Comparison of ENCODE assay signal across 32 cellular contexts in the genomic region with DNA sequence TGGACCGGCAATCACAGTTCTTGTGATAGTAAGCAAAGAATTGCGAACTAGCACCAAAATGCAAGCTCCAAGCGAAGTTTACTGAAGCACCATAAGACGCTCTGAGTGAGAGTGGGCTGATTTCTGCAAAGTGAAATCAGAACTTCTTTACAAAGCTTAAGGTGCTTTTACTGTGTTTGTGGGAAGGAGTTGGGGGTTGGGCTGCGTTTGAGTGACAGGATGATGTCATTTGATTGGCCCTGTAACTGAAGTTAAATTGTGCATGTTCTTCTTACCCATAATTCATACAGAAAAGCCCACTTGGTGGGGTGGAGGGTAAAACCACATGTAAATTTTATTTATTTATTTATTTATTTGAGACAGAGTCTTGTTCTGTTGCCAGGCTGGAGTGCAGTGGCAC.
"Had no signal": no experiment of that assay in that cellular context is flagged by ENCODE, and none has a peak within 500 bp of the region (broad histone marks: within the 10 kb centered on the region; RNA-seq: fewer than 3 reads in every experiment).

No MANE protein-coding gene starts in this region.

- H3K36me3 ChIP-seq: adrenal gland, esophagus muscularis mucosa, gastrocnemius medialis, heart left ventricle, WERI-Rb-1 had no signal

- H3K36me3 Mint-ChIP-seq: activated naive CD4-positive, alpha-beta T cell treated with anti-CD3 and anti-CD28 coated beads, Interleukin-2, amount 50 U/mL, for 24 hours; activated naive CD8-positive, alpha-beta T cell treated with anti-CD3 and anti-CD28 coated beads for 36 hours had no signal

- H3K4me3 Mint-ChIP-seq: activated B cell treated with CpG ODN at 0.5 μM for 24 hours; activated CD8-positive, alpha-beta T cell treated with anti-CD3 and anti-CD28 coated beads for 36 hours; activated naive CD4-positive, alpha-beta T cell treated with anti-CD3 and anti-CD28 coated beads for 36 hours; activated naive CD4-positive, alpha-beta T cell treated with anti-CD3 and anti-CD28 coated beads, Interleukin-2, amount 50 U/mL, for 24 hours; activated naive CD8-positive, alpha-beta T cell treated with anti-CD3 and anti-CD28 coated beads for 36 hours; activated naive CD8-positive, alpha-beta T cell treated with anti-CD3 and anti-CD28 coated beads, Interleukin-2, amount 50 U/mL, for 24 hours; activated T-cell treated with anti-CD3 and anti-CD28 coated beads, Interleukin-2, amount 50 U/mL, for 4 hours; effector memory CD8-positive, alpha-beta T cell; T-helper 17 cell; T-helper 2 cell treated with Interferon-gamma antibody and Interleukin-4, amounts not matched to agents 5 μg/mL and 100 μg/mL, for 36 hours had no signal

- H3K27ac ChIP-seq: adrenal gland, body of pancreas, esophagus muscularis mucosa, foreskin keratinocyte, gastrocnemius medialis, heart left ventricle, WERI-Rb-1 had no signal

- H3K27me3 Mint-ChIP-seq: activated B cell treated with CpG ODN at 0.5 μM for 24 hours; activated CD8-positive, alpha-beta T cell treated with anti-CD3 and anti-CD28 coated beads for 36 hours; activated naive CD4-positive, alpha-beta T cell treated with anti-CD3 and anti-CD28 coated beads, Interleukin-2, amount 50 U/mL, for 24 hours; activated naive CD8-positive, alpha-beta T cell treated with anti-CD3 and anti-CD28 coated beads for 36 hours; activated naive CD8-positive, alpha-beta T cell treated with anti-CD3 and anti-CD28 coated beads, Interleukin-2, amount 50 U/mL, for 24 hours; effector memory CD8-positive, alpha-beta T cell; T-helper 17 cell had no signal

- H3K4me1 ChIP-seq: adrenal gland, body of pancreas, esophagus muscularis mucosa, foreskin keratinocyte, gastrocnemius medialis, heart left ventricle had no signal

- H3K27ac Mint-ChIP-seq: activated B cell treated with CpG ODN at 0.5 μM for 24 hours; activated CD8-positive, alpha-beta T cell treated with anti-CD3 and anti-CD28 coated beads for 36 hours; activated naive CD4-positive, alpha-beta T cell treated with anti-CD3 and anti-CD28 coated beads for 36 hours; activated naive CD4-positive, alpha-beta T cell treated with anti-CD3 and anti-CD28 coated beads, Interleukin-2, amount 50 U/mL, for 24 hours; activated naive CD8-positive, alpha-beta T cell treated with anti-CD3 and anti-CD28 coated beads for 36 hours; activated naive CD8-positive, alpha-beta T cell treated with anti-CD3 and anti-CD28 coated beads, Interleukin-2, amount 50 U/mL, for 24 hours; activated T-helper 2 cell treated with anti-CD3 and anti-CD28 coated beads, Interferon-gamma antibody, Interleukin-2, Interleukin-4, amounts not matched to agents 10 μg/mL and 5 μg/mL and 100 μg/mL, durations not matched to agents 14 hours and 24 hours and 36 hours; effector memory CD8-positive, alpha-beta T cell; T-helper 17 cell; T-helper 2 cell treated with Interferon-gamma antibody and Interleukin-4, amounts not matched to agents 5 μg/mL and 100 μg/mL, for 36 hours had no signal

- H3K4me1 Mint-ChIP-seq: activated B cell treated with CpG ODN at 0.5 μM for 24 hours; activated naive CD4-positive, alpha-beta T cell treated with anti-CD3 and anti-CD28 coated beads, Interleukin-2, amount 50 U/mL, for 24 hours; activated naive CD8-positive, alpha-beta T cell treated with anti-CD3 and anti-CD28 coated beads for 36 hours; activated naive CD8-positive, alpha-beta T cell treated with anti-CD3 and anti-CD28 coated beads, Interleukin-2, amount 50 U/mL, for 24 hours; T-helper 17 cell had no signal

- DNase-seq: activated B cell treated with CpG ODN at 0.5 μM for 24 hours; activated CD4-positive, alpha-beta T cell treated with anti-CD3 and anti-CD28 coated beads for 48 hours; activated CD4-positive, alpha-beta T cell treated with anti-CD3 and anti-CD28 coated beads, Interleukin-2, amount 50 U/mL, for 1 hour; activated CD4-positive, alpha-beta T cell treated with anti-CD3 and anti-CD28 coated beads, Interleukin-2, amount 50 U/mL, for 48 hours; activated CD8-positive, alpha-beta memory T cell treated with anti-CD3 and anti-CD28 coated beads for 24 hours; activated CD8-positive, alpha-beta T cell treated with anti-CD3 and anti-CD28 coated beads for 36 hours; activated effector memory CD4-positive, alpha-beta T cell treated with anti-CD3 and anti-CD28 coated beads, Interleukin-2, amount 50 U/mL, for 16 hours; activated naive CD4-positive, alpha-beta T cell treated with anti-CD3 and anti-CD28 coated beads for 36 hours; activated naive CD8-positive, alpha-beta T cell treated with anti-CD3 and anti-CD28 coated beads for 36 hours; activated naive CD8-positive, alpha-beta T cell treated with anti-CD3 and anti-CD28 coated beads, Interleukin-2, amount 50 U/mL, for 24 hours; activated T-cell treated with anti-CD3 and anti-CD28 coated beads, Interleukin-2, amount 50 U/mL, for 4 hours; adrenal gland; amygdala; aorta; body of pancreas; caudate nucleus; cortex of kidney; dermis blood vessel endothelial cell; effector CD4-positive, alpha-beta T cell; effector memory CD8-positive, alpha-beta T cell; erythroblast; foreskin keratinocyte; gastrocnemius medialis; glutamatergic neuron; heart left ventricle; T-helper 17 cell; T1000; WERI-Rb-1 had no signal

- H3K4me3 ChIP-seq: adrenal gland, body of pancreas, esophagus muscularis mucosa, gastrocnemius medialis, heart left ventricle had no signal

- H3K27me3 ChIP-seq: adrenal gland, body of pancreas, esophagus muscularis mucosa, foreskin keratinocyte, gastrocnemius medialis, heart left ventricle had no signal

- H3K9me3 ChIP-seq: adrenal gland, body of pancreas, esophagus muscularis mucosa, gastrocnemius medialis had no signal
